Comparison of ENCODE assay signal across 36 cellular contexts in genomic region chr11:116876656-116877055, GRCh38. TPM values are rescaled to one million over a fixed set of nuclear protein-coding genes. Genes with fewer than 3 reads are reported as not detected.
"Had no signal": no experiment of that assay in that cellular context is flagged by ENCODE, and none has a peak within 500 bp of the region (broad histone marks: within the 10 kb centered on the region; RNA-seq: fewer than 3 reads in every experiment).

No MANE protein-coding gene starts in this region.

- H3K27ac ChIP-seq: colonic mucosa, neural progenitor cell, right atrium auricular region, testis, uterus had no signal

- H3K9me3 Mint-ChIP-seq: immature natural killer cell; naive thymus-derived CD8-positive, alpha-beta T cell; neural progenitor cell; stimulated activated naive B cell treated with anti-CD40 and anti-IgM and Interleukin-4, amounts not matched to agents 10 μg/mL and 1 μg/mL and 100 μg/mL, for 72 hours; T-helper 2 cell treated with Interferon-gamma antibody and Interleukin-4, amounts not matched to agents 5 μg/mL and 100 μg/mL, for 36 hours; type B pancreatic cell had no signal

- H3K27me3 Mint-ChIP-seq: activated naive CD8-positive, alpha-beta T cell; naive thymus-derived CD8-positive, alpha-beta T cell; stimulated activated naive B cell treated with anti-CD40 and anti-IgM and Interleukin-4, amounts not matched to agents 10 μg/mL and 1 μg/mL and 100 μg/mL, for 72 hours; type B pancreatic cell had no signal

- H3K4me3 Mint-ChIP-seq: activated naive CD8-positive, alpha-beta T cell; immature natural killer cell; naive thymus-derived CD8-positive, alpha-beta T cell; neural progenitor cell; stimulated activated naive B cell treated with anti-CD40 and anti-IgM and Interleukin-4, amounts not matched to agents 10 μg/mL and 1 μg/mL and 100 μg/mL, for 72 hours; T-helper 2 cell treated with Interferon-gamma antibody and Interleukin-4, amounts not matched to agents 5 μg/mL and 100 μg/mL, for 36 hours; type B pancreatic cell had no signal

- H2AFZ ChIP-seq: neural progenitor cell had no signal

- H3K9ac ChIP-seq: neural progenitor cell had no signal

- DNase-seq: activated CD4-positive, alpha-beta T cell treated with anti-CD3 and anti-CD28 coated beads for 4 hours; activated CD4-positive, alpha-beta T cell treated with anti-CD3 and anti-CD28 coated beads, Interleukin-2, amount 50 U/mL, for 4 hours; activated effector memory CD4-positive, alpha-beta T cell treated with Interleukin-2 at 50 U/mL for 16 hours; activated naive CD4-positive, alpha-beta T cell treated with Interleukin-2 at 50 U/mL for 16 hours; anterior cingulate cortex; colonic mucosa; effector memory CD4-positive, alpha-beta T cell; head of caudate nucleus; hippocampal formation; immature natural killer cell; kidney; left colon; midbrain; naive thymus-derived CD8-positive, alpha-beta T cell; occipital lobe; stimulated activated CD4-positive, alpha-beta T cell treated with anti-CD3 and anti-CD28 coated beads, Interleukin-1b, Interleukin-23, amount 100 ng/mL, for 48 hours; stimulated activated CD4-positive, alpha-beta T cell treated with anti-CD3 and anti-CD28 coated beads, Interleukin-4, amount 100 ng/mL, for 4 hours; stimulated activated CD8-positive, alpha-beta memory T cell treated with anti-CD3 and anti-CD28 coated beads, Interleukin-4, amount 100 ng/mL, for 48 hours; stimulated activated naive B cell treated with anti-CD40 and anti-IgM and Interleukin-4, amounts not matched to agents 10 μg/mL and 1 μg/mL and 100 μg/mL, for 72 hours; T-helper 1 cell; testis; uterus had no signal

- H3K9me3 ChIP-seq: colonic mucosa, right atrium auricular region, testis, uterus had no signal

- H3K27ac Mint-ChIP-seq: activated naive CD8-positive, alpha-beta T cell; neural progenitor cell; T-helper 2 cell treated with Interferon-gamma antibody and Interleukin-4, amounts not matched to agents 5 μg/mL and 100 μg/mL, for 36 hours; type B pancreatic cell had no signal

- H3K36me3 ChIP-seq: colonic mucosa, neural progenitor cell, uterus had no signal

- H3K4me3 ChIP-seq: colonic mucosa, neural progenitor cell, right atrium auricular region, smooth muscle cell, testis, uterus had no signal

- H3K4me2 ChIP-seq: neural progenitor cell, smooth muscle cell had no signal

- H3K4me1 ChIP-seq: colonic mucosa, neural progenitor cell, uterus had no signal

- ATAC-seq: left colon; naive thymus-derived CD8-positive, alpha-beta T cell; stimulated activated naive B cell treated with anti-CD40 and anti-IgM and Interleukin-4, amounts not matched to agents 10 μg/mL and 1 μg/mL and 100 μg/mL, for 72 hours had no signal

- H3K27me3 ChIP-seq: colonic mucosa, neural progenitor cell, right atrium auricular region, testis, uterus had no signal

RNA-seq across cellular contexts. Expression of gene APOA1, which starts 39.2 kb away (rescaled TPM):
- total RNA-seq: bronchial epithelial cell, dermis microvascular lymphatic vessel endothelial cell, endothelial cell of umbilical vein, fibroblast of lung, fibroblast of villous mesenchyme, kidney, left colon, pulmonary artery endothelial cell had no signal
- polyA plus RNA-seq: endothelial cell of umbilical vein had no signal

RNA-seq across cellular contexts. Expression of gene APOC3, which starts 46.9 kb away (rescaled TPM):
- total RNA-seq: bronchial epithelial cell; dermis microvascular lymphatic vessel endothelial cell; endothelial cell of umbilical vein; fibroblast of lung; fibroblast of villous mesenchyme; kidney; left colon; lower leg skin; naive thymus-derived CD8-positive, alpha-beta T cell; occipital lobe; pulmonary artery endothelial cell; right atrium auricular region; smooth muscle cell had no signal
- polyA plus RNA-seq: endothelial cell of umbilical vein; esophagus; fibroblast of lung; immature natural killer cell; naive thymus-derived CD8-positive, alpha-beta T cell had no signal

RNA-seq across cellular contexts. Expression of gene APOA4, which starts 53.6 kb away (rescaled TPM):
- total RNA-seq: bronchial epithelial cell; colonic mucosa; dermis microvascular lymphatic vessel endothelial cell; endothelial cell of umbilical vein; fibroblast of lung; fibroblast of villous mesenchyme; kidney; left colon; lower leg skin; naive thymus-derived CD8-positive, alpha-beta T cell; occipital lobe; pulmonary artery endothelial cell; right atrium auricular region; smooth muscle cell; testis; uterus had no signal
- polyA plus RNA-seq: endothelial cell of umbilical vein; fibroblast of lung; immature natural killer cell; naive thymus-derived CD8-positive, alpha-beta T cell had no signal
